Comparison of ENCODE assay signal across 24 cellular contexts in the genomic region with DNA sequence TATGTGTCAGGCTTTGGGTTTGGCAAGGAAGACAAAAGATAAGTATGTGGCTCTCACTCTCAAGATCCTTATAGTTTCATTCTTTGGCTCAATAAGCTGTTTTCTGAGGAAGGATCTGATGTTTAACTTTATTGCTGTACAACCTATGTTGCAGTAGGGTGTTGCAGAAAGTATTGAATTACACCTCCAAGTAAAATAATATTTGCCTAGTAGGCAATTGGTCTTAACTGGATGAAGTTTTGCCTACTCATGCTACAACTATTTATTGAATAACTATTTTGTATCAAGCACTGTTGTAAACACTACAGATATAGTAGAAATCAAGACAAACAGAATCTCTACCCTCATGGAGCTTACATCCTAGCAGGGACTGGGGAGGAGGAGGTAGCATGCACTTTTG.
DNase-seq lines count a peak whose midpoint lies in the region; ATAC-seq and TF ChIP-seq lines count a peak whose summit lies in the region.
"Had no signal": no experiment of that assay in that cellular context is flagged by ENCODE, and none has a peak within 500 bp of the region (broad histone marks: within the 10 kb centered on the region; RNA-seq: fewer than 3 reads in every experiment).

No MANE protein-coding gene starts in this region.

- no peaks in the 10 kb centered on the region for H4K20me1 ChIP-seq in neural progenitor cell (ENCODE audit: low read depth)
- H4K20me1 ChIP-seq: BLaER1 treated with 17β-estradiol and CSF1 and Interleukin-3, amounts not matched to agents 10 nM and 100 nM had no signal

- peak overlapping the region; percentile 84 for H3K27ac Mint-ChIP-seq in neural progenitor cell
- H3K27ac Mint-ChIP-seq: CD14-positive monocyte; CD4-positive, alpha-beta T cell; CD8-positive, alpha-beta memory T cell had no signal

- H3K4me1 Mint-ChIP-seq in neural progenitor cell: peaks cover 65% of the 10 kb centered on the region
- H3K4me1 Mint-ChIP-seq: CD14-positive monocyte; CD8-positive, alpha-beta memory T cell had no signal

- H3K4me1 ChIP-seq in RWPE2 (ENCODE audit: insufficient read depth, poor library complexity, severe bottlenecking) (peaks cover 23% of the 10 kb centered on the region), neural progenitor cell (peaks cover 37% of the 10 kb centered on the region), adrenal gland (replicated peaks in 1 of 2) (no peaks in the 10 kb centered on the region), gastrocnemius medialis (no peaks in the 10 kb centered on the region)

- ATAC-seq in RWPE2 (ENCODE audit: low read depth) (peak; percentile 22; the same call in 1 of the 3 replicates), HG02571 (IDR thresholded peaks at IDR 0.05; ENCODE audit: unreplicated experiment) (no peak), gastrocnemius medialis (no peak)
- ATAC-seq: A549, GM12878 had no signal

- peaks cover 2% of the 10 kb centered on the region for H3K27me3 Mint-ChIP-seq in neural progenitor cell (ENCODE audit: insufficient read depth, low read depth)
- H3K27me3 Mint-ChIP-seq: CD4-positive, alpha-beta T cell; CD8-positive, alpha-beta memory T cell had no signal

- peak overlapping the region; percentile 64 for H3K27ac ChIP-seq in RWPE2 (ENCODE audit: poor library complexity, severe bottlenecking)
- peak overlapping the region; percentile 87 for H3K27ac ChIP-seq in epithelial cell of prostate
- H3K27ac ChIP-seq in neural progenitor cell: no peak overlapping the region
- H3K27ac ChIP-seq in adrenal gland: no peak overlapping the region
- H3K27ac ChIP-seq in gastrocnemius medialis: no peak overlapping the region
- H3K27ac ChIP-seq: A549; BLaER1 treated with 17β-estradiol and CSF1 and Interleukin-3, amounts not matched to agents 10 nM and 100 nM; GM23248 had no signal

- no peak for TF ChIP-seq RAD21 in Ishikawa (IDR thresholded peaks at IDR 0.05; ENCODE audit: low read depth)

- H3K9me3 ChIP-seq in RWPE2 (ENCODE audit: severe bottlenecking) (no peaks in the 10 kb centered on the region), neural progenitor cell (ENCODE audit: low read depth) (no peaks in the 10 kb centered on the region), adrenal gland (replicated peaks in 1 of 3) (no peaks in the 10 kb centered on the region), gastrocnemius medialis (no peaks in the 10 kb centered on the region)
- H3K9me3 ChIP-seq: A549; BE2C; BLaER1 treated with 17β-estradiol and CSF1 and Interleukin-3, amounts not matched to agents 10 nM and 100 nM had no signal

- TF ChIP-seq POLR2A in adrenal gland (IDR thresholded peaks at IDR 0.05) (no peak), gastrocnemius medialis (IDR thresholded peaks at IDR 0.05) (no peak)

- DNase-seq in RWPE2 (ENCODE audit: low spot score): no peak
- no peak for DNase-seq in epithelial cell of prostate (ENCODE audit: low read depth, low spot score)
- no peak for DNase-seq in neural progenitor cell (ENCODE audit: low spot score)
- no peak for DNase-seq in adrenal gland
- DNase-seq in gastrocnemius medialis: no peak
- DNase-seq: 8988T; ACHN; AML-193; BE2C; CD4-positive, alpha-beta T cell; CD8-positive, alpha-beta memory T cell; DMS 273 treated with DMSO at 0.1 percent for 48 hours; DMS79; EL; GDM1; GM23248; H7; HCEC 1CT had no signal

- no peak for TF ChIP-seq CTCF in RWPE2 (IDR thresholded peaks at IDR 0.05; ENCODE audit: poor library complexity, severe bottlenecking)
- TF ChIP-seq CTCF in neural progenitor cell (IDR thresholded peaks at IDR 0.05): no peak
- no peak for TF ChIP-seq CTCF in adrenal gland (IDR thresholded peaks at IDR 0.05)
- TF ChIP-seq CTCF in gastrocnemius medialis (IDR thresholded peaks at IDR 0.05 in 4 of 5, conservative IDR thresholded peaks at IDR 0.05 in 1 of 5): no peak

- H3K4me2 ChIP-seq in neural progenitor cell: no peak overlapping the region
- H3K4me2 ChIP-seq: A549; BLaER1 treated with 17β-estradiol and CSF1 and Interleukin-3, amounts not matched to agents 10 nM and 100 nM had no signal

- H3K4me3 Mint-ChIP-seq in neural progenitor cell: no peak overlapping the region
- H3K4me3 Mint-ChIP-seq: CD14-positive monocyte; CD4-positive, alpha-beta T cell; CD8-positive, alpha-beta memory T cell had no signal

- H3K9me3 Mint-ChIP-seq in neural progenitor cell: peaks cover 2% of the 10 kb centered on the region

- peaks cover 16% of the 10 kb centered on the region for H3F3A ChIP-seq in neural progenitor cell (ENCODE audit: low read depth)

- H3K4me3 ChIP-seq in RWPE2 (ENCODE audit: severe bottlenecking) (no peak overlapping the region), neural progenitor cell (no peak overlapping the region), adrenal gland (no peak overlapping the region), gastrocnemius medialis (no peak overlapping the region)
- H3K4me3 ChIP-seq: A549; BLaER1 treated with 17β-estradiol and CSF1 and Interleukin-3, amounts not matched to agents 10 nM and 100 nM; GM12878; GM23248 had no signal

- in situ Hi-C loops in gastrocnemius medialis (cut with MboI; ENCODE audit: low sequenced_read_pairs in 4 of 4): no loop called here

- no peak for TF ChIP-seq EP300 in Ishikawa (IDR thresholded peaks at IDR 0.05; ENCODE audit: borderline replicate concordance)

- no peaks in the 10 kb centered on the region for H3K36me3 Mint-ChIP-seq in neural progenitor cell
- H3K36me3 Mint-ChIP-seq: CD14-positive monocyte; CD8-positive, alpha-beta memory T cell had no signal

- no peak overlapping the region for H3K9ac ChIP-seq in neural progenitor cell
- H3K9ac ChIP-seq: BLaER1 treated with 17β-estradiol and CSF1 and Interleukin-3, amounts not matched to agents 10 nM and 100 nM; GM23248 had no signal

- no peaks in the 10 kb centered on the region for H3K27me3 ChIP-seq in RWPE2 (ENCODE audit: insufficient read depth, poor library complexity, severe bottlenecking)
- H3K27me3 ChIP-seq in neural progenitor cell: no peaks in the 10 kb centered on the region
- H3K27me3 ChIP-seq in adrenal gland: no peaks in the 10 kb centered on the region
- H3K27me3 ChIP-seq in gastrocnemius medialis: no peaks in the 10 kb centered on the region
- H3K27me3 ChIP-seq: BE2C; BLaER1 treated with 17β-estradiol and CSF1 and Interleukin-3, amounts not matched to agents 10 nM and 100 nM had no signal

- H2AFZ ChIP-seq in neural progenitor cell (replicated peaks): no peak overlapping the region
- H2AFZ ChIP-seq: GM23248 had no signal

- H3K79me2 ChIP-seq in neural progenitor cell (ENCODE audit: low read depth): no peaks in the 10 kb centered on the region

- intact Hi-C loops in adrenal gland (cut with DNase I) (no loop called here), gastrocnemius medialis (cut with DNase I; ENCODE audit: low total_unique reads) (no loop called here)

- H3K36me3 ChIP-seq in RWPE2 (ENCODE audit: low read depth) (no peaks in the 10 kb centered on the region), neural progenitor cell (no peaks in the 10 kb centered on the region), adrenal gland (replicated peaks in 1 of 2) (no peaks in the 10 kb centered on the region), gastrocnemius medialis (no peaks in the 10 kb centered on the region)
- H3K36me3 ChIP-seq: BE2C; BLaER1 treated with 17β-estradiol and CSF1 and Interleukin-3, amounts not matched to agents 10 nM and 100 nM had no signal

TF ChIP-seq in Ishikawa, 13 proteins besides CTCF, POLR2A, EP300 and RAD21:
- 0 out of 2 replicates have a peak, but pooled peaks have one; percentile 4 for TF ChIP-seq NFIC (IDR thresholded peaks at IDR 0.05)
- TF ChIP-seq, protein P1, sequence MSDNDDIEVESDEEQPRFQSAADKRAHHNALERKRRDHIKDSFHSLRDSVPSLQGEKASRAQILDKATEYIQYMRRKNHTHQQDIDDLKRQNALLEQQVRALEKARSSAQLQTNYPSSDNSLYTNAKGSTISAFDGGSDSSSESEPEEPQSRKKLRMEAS (IDR thresholded peaks at IDR 0.05): no peak
- no peak for TF ChIP-seq CREB1 (IDR thresholded peaks at IDR 0.05; ENCODE audit: low read depth)
- no peak for TF ChIP-seq TEAD4 (IDR thresholded peaks at IDR 0.05)
- TF ChIP-seq, protein P2, sequence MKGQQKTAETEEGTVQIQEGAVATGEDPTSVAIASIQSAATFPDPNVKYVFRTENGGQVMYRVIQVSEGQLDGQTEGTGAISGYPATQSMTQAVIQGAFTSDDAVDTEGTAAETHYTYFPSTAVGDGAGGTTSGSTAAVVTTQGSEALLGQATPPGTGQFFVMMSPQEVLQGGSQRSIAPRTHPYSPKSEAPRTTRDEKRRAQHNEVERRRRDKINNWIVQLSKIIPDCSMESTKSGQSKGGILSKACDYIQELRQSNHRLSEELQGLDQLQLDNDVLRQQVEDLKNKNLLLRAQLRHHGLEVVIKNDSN (IDR thresholded peaks at IDR 0.05): no peak
- no peak for TF ChIP-seq TAF1 (IDR thresholded peaks at IDR 0.05; ENCODE audit: low read depth)
- TF ChIP-seq TCF12 (IDR thresholded peaks at IDR 0.05; ENCODE audit: low read depth): no peak
- no peak for TF ChIP-seq FOXM1 (IDR thresholded peaks at IDR 0.05; ENCODE audit: borderline replicate concordance, low read depth)
- TF ChIP-seq EGR1 (IDR thresholded peaks at IDR 0.05): no peak

Comparison
In these comparisons a context has a peak if more than half of its experiments do, and no peak if none do; other contexts are left out.
1. H3K27ac ChIP-seq: peak in RWPE2 (single experiment) and epithelial cell of prostate (single experiment); none in neural progenitor cell (single experiment), adrenal gland (0 of 5) and gastrocnemius medialis (0 of 4).